In genomic region chr17:78043031-78043430, GRCh38 we compare ENCODE assay signal across 14 cellular contexts.
A peak's percentile ranks its signal among the peaks of the same experiment; 100 is the strongest.
DNase-seq lines count a peak whose midpoint lies in the region; ATAC-seq and TF ChIP-seq lines count a peak whose summit lies in the region.
"Had no signal": no experiment of that assay in that cellular context is flagged by ENCODE, and none has a peak within 500 bp of the region (broad histone marks: within the 10 kb centered on the region; RNA-seq: fewer than 3 reads in every experiment).

No MANE protein-coding gene starts in this region.

- peaks cover 3 to 13% (median 5%) of the 10 kb centered on the region in 5 experiments for H3K9me3 Mint-ChIP-seq in brain

- H3K27me3 ChIP-seq in gastroesophageal sphincter (no peaks in the 10 kb centered on the region), gastrocnemius medialis (no peaks in the 10 kb centered on the region), PC-9 (ENCODE audit: insufficient read depth, low read depth) (peaks cover 36% of the 10 kb centered on the region; the same call in 1 of the 2 replicates)

- H3K4me1 Mint-ChIP-seq in T-helper 17 cell: peaks cover 30% of the 10 kb centered on the region
- H3K4me1 Mint-ChIP-seq in brain: peaks cover 64% of the 10 kb centered on the region

- DNase-seq in T-helper 17 cell (no peak), gastrocnemius medialis (peak; percentile 28 to 39), PC-9 (no peak), NCI-H774 (lab: John Stamatoyannopoulos, UW) (no peak)
- no peak for DNase-seq in activated CD4-positive, alpha-beta T cell treated with anti-CD3 and anti-CD28 coated beads for 1 hour
- DNase-seq in activated CD4-positive, alpha-beta T cell treated with anti-CD3 and anti-CD28 coated beads, Interleukin-2, amount 50 U/mL, for 1 hour: no peak
- DNase-seq: DMS53, GF-D8, GM23248 had no signal

- ATAC-seq in T-helper 17 cell: no peak
- no peak for ATAC-seq in gastroesophageal sphincter
- no peak for ATAC-seq in gastrocnemius medialis
- ATAC-seq: A549, HCT116 had no signal

- no peak for TF ChIP-seq CTCF in brain (conservative IDR thresholded peaks at IDR 0.05)
- no peak for TF ChIP-seq CTCF in gastroesophageal sphincter (IDR thresholded peaks at IDR 0.05)
- TF ChIP-seq CTCF in gastrocnemius medialis (IDR thresholded peaks at IDR 0.05 in 4 of 5, conservative IDR thresholded peaks at IDR 0.05 in 1 of 5): no peak
- TF ChIP-seq CTCF in PC-9 (conservative IDR thresholded peaks at IDR 0.05): no peak

- no peak for TF ChIP-seq POLR2A in gastroesophageal sphincter (IDR thresholded peaks at IDR 0.05)
- no peak for TF ChIP-seq POLR2A in gastrocnemius medialis (IDR thresholded peaks at IDR 0.05)

- no peaks in the 10 kb centered on the region for H4K20me1 ChIP-seq in PC-9 (ENCODE audit: insufficient read depth)

- H3K9me2 ChIP-seq in PC-9 (ENCODE audit: insufficient read depth): no peaks in the 10 kb centered on the region

- no peaks in the 10 kb centered on the region for H3F3A ChIP-seq in PC-9 (ENCODE audit: insufficient read depth, low read depth)

- H3K4me3 ChIP-seq in gastroesophageal sphincter (no peak overlapping the region), gastrocnemius medialis (no peak overlapping the region), PC-9 (no peak overlapping the region)
- H3K4me3 ChIP-seq: A549, GM23248 had no signal

- no TSS peak for BruUV-seq in PC-9 (replicated peaks; lab: Mats Ljungman, UMichigan)

- intact Hi-C loops in gastrocnemius medialis (cut with DNase I; ENCODE audit: low total_unique reads): no loop called here
- intact Hi-C loops in PC-9 (cut with micrococcal nuclease; ENCODE audit: unreplicated experiment): no loop called here

- H3K9me3 ChIP-seq in T-helper 17 cell (ENCODE audit: control insufficient read depth, low read length, poor library complexity, severe bottlenecking) (no peaks in the 10 kb centered on the region), gastroesophageal sphincter (no peaks in the 10 kb centered on the region), gastrocnemius medialis (no peaks in the 10 kb centered on the region), PC-9 (ENCODE audit: insufficient read depth, low read depth) (no peaks in the 10 kb centered on the region)
- H3K9me3 ChIP-seq: A549 had no signal

- H3K4me1 ChIP-seq in gastroesophageal sphincter (peaks cover 0 to 70% (median 8%) of the 10 kb centered on the region in 3 donors), gastrocnemius medialis (peaks cover 72 to 76% of the 10 kb centered on the region in 2 donors), PC-9 (replicated peaks; ENCODE audit: insufficient read depth) (no peaks in the 10 kb centered on the region)

- POLR2A ChIA-PET in PC-9 (lab: Charles Lee; ENCODE audit: unreplicated experiment): no interaction called here

- H3K27ac Mint-ChIP-seq in T-helper 17 cell (peak overlapping the region; percentile 43), brain (peak overlapping the region in 4 of 5 experiments; percentile 11 to 91 (median 58))
- H3K27ac Mint-ChIP-seq: CD14-positive monocyte had no signal

- no peak overlapping the region for H2AFZ ChIP-seq in PC-9

- H3K27ac ChIP-seq in gastroesophageal sphincter (peak overlapping the region in 3 of 4 donors; percentile 60 to 89 (median 88)), gastrocnemius medialis (peak overlapping the region; percentile 91 to 94 (median 92)), PC-9 (no peak overlapping the region)
- H3K27ac ChIP-seq: A549, GM23248 had no signal

- CTCF ChIA-PET in PC-9 (lab: Charles Lee): no interaction called here

- H3K36me3 Mint-ChIP-seq in T-helper 17 cell (ENCODE audit: low read depth) (peaks cover 6% of the 10 kb centered on the region), brain (peaks cover 51% of the 10 kb centered on the region)

- H3K4me2 ChIP-seq in PC-9: no peak overlapping the region
- H3K4me2 ChIP-seq: A549 had no signal

- H3K4me3 Mint-ChIP-seq in T-helper 17 cell (no peak overlapping the region), brain (no peak overlapping the region)
- H3K4me3 Mint-ChIP-seq: CD14-positive monocyte had no signal

- H3K27me3 Mint-ChIP-seq in T-helper 17 cell: no peaks in the 10 kb centered on the region
- no peaks in the 10 kb centered on the region for H3K27me3 Mint-ChIP-seq in brain

- TF ChIP-seq EP300 in gastroesophageal sphincter (IDR thresholded peaks at IDR 0.05): no peak

- 94% methylated on average over 1 of the region's 1 CpG; no CpG with 5 or more reads in 1 of the 2 donors for WGBS in gastroesophageal sphincter (ENCODE audit: low coverage in 1 of 2), 2 donors

- H3K79me2 ChIP-seq in PC-9 (ENCODE audit: low read depth): no peaks in the 10 kb centered on the region

- H3K36me3 ChIP-seq in gastroesophageal sphincter: peaks cover 0 to 3% of the 10 kb centered on the region in 2 donors
- H3K36me3 ChIP-seq in gastrocnemius medialis: no peaks in the 10 kb centered on the region
- H3K36me3 ChIP-seq in PC-9 (ENCODE audit: low read depth): no peaks in the 10 kb centered on the region

- in situ Hi-C loops in gastrocnemius medialis (cut with MboI; ENCODE audit: low sequenced_read_pairs in 4 of 4): no loop called here

Comparison
In these comparisons a context has a peak if more than half of its experiments do, and no peak if none do; other contexts are left out.
1. DNase-seq: peak in gastrocnemius medialis (2 of 2); none in T-helper 17 cell (0 of 3), activated CD4-positive, alpha-beta T cell treated with anti-CD3 and anti-CD28 coated beads for 1 hour (single experiment), PC-9 (0 of 2), activated CD4-positive, alpha-beta T cell treated with anti-CD3 and anti-CD28 coated beads, Interleukin-2, amount 50 U/mL, for 1 hour (single experiment) and NCI-H774 (single experiment).